Comparison of ENCODE assay signal across 2 cellular contexts in genomic region chr5:135565691-135566421, GRCh38.
A peak's percentile ranks its signal among the peaks of the same experiment; 100 is the strongest.
TF ChIP-seq lines count a peak whose summit lies in the region.

No MANE protein-coding gene starts in this region.

TF ChIP-seq in IMR-90, 13 proteins besides CTCF, POLR2A, EP300 and RAD21:
- TF ChIP-seq MAFK (IDR thresholded peaks at IDR 0.05; ENCODE audit: low read depth, low read length): no peak
- TF ChIP-seq SMC3 (IDR thresholded peaks at IDR 0.05; ENCODE audit: low read depth, low read length): peak; percentile 64
- no peak for TF ChIP-seq MAZ (IDR thresholded peaks at IDR 0.05; ENCODE audit: borderline replicate concordance, low read depth, low read length)
TF ChIP-seq in IMR-90: peak in this region for 1.

TF ChIP-seq in SK-N-SH, 30 proteins besides CTCF, POLR2A, EP300 and RAD21:
- TF ChIP-seq REST (IDR thresholded peaks at IDR 0.05; ENCODE audit: low read depth, low read length) (0 out of 2 replicates have a peak, but pooled peaks have one; percentile 32), SIN3A (IDR thresholded peaks at IDR 0.05; ENCODE audit: borderline replicate concordance, low read depth, low read length) (no peak), RCOR1 (IDR thresholded peaks at IDR 0.05; ENCODE audit: low read length) (no peak), USF2 (IDR thresholded peaks at IDR 0.05; ENCODE audit: borderline replicate concordance, low read depth, low read length) (no peak), RFX5 (IDR thresholded peaks at IDR 0.05; ENCODE audit: low read length) (no peak), YY1 (IDR thresholded peaks at IDR 0.05; ENCODE audit: low read depth) (no peak), CHD2 (IDR thresholded peaks at IDR 0.05; ENCODE audit: low read length, partially characterized antibody) (no peak), SMC3 (IDR thresholded peaks at IDR 0.05; ENCODE audit: low read depth, low read length) (peak; percentile 44), FOSL2 (IDR thresholded peaks at IDR 0.05; ENCODE audit: borderline replicate concordance, low read depth) (no peak), JUND (IDR thresholded peaks at IDR 0.05) (no peak)
